In genomic region chr1:155063550-155064108, GRCh38 we compare ENCODE assay signal across 8 cellular contexts. TPM values are rescaled to one million over a fixed set of nuclear protein-coding genes. Genes with fewer than 3 reads are reported as not detected.
DNase-seq lines count a peak whose midpoint lies in the region; ATAC-seq and TF ChIP-seq lines count a peak whose summit lies in the region.

Gene EFNA4 (plus strand): TSS chr1:155063740. CDS start chr1:155063824, 84 bp downstream.

- intact Hi-C loops in activated naive CD4-positive, alpha-beta T cell treated with anti-CD3 and anti-CD28 coated beads for 36 hours (cut with micrococcal nuclease) = loop anchor here (1.0 to 5.0 kb wide), 6 partner anchors 8 to 396 kb away; partner anchors contain the start of gene CKS1B
- intact Hi-C loops in thyroid gland (cut with DNase I) = loop anchor here (2.0 to 10.0 kb wide), 3 partner anchors 21 to 499 kb away; partner anchors contain the start of gene CHRNB2

- H3K4me2 ChIP-seq in DOHH2 (ENCODE audit: low read length) (peak within 1 kb of the TSS; percentile 95), KMS-11 (peak within 1 kb of the TSS; percentile 99)

- peaks cover 19% of the 10 kb centered on the region for H3K79me2 ChIP-seq in DOHH2 (ENCODE audit: control insufficient read depth, low read length)
- H3K79me2 ChIP-seq in KMS-11 (ENCODE audit: insufficient read depth, low read depth) = no peaks in the 10 kb centered on the region

- no peaks in the 10 kb centered on the region for H3K9me2 ChIP-seq in DOHH2 (replicated peaks; ENCODE audit: control insufficient read depth, low read length)

- no peaks in the 10 kb centered on the region for H3K9me3 Mint-ChIP-seq in activated naive CD4-positive, alpha-beta T cell treated with anti-CD3 and anti-CD28 coated beads for 36 hours

- peaks cover 4% of the 10 kb centered on the region; the same call in 1 of the 2 replicates for H3F3A ChIP-seq in DOHH2 (ENCODE audit: control insufficient read depth, insufficient read depth)

- ATAC-seq in GM21528 (IDR thresholded peaks at IDR 0.05; ENCODE audit: low FRiP score, unreplicated experiment) (peak; percentile 55), omental fat pad (ENCODE audit: low FRiP score) (peak; percentile 84)

- H3K4me1 ChIP-seq in DOHH2 (ENCODE audit: control insufficient read depth, low read length) = peaks cover 46% of the 10 kb centered on the region
- peaks cover 30% of the 10 kb centered on the region for H3K4me1 ChIP-seq in KMS-11 (ENCODE audit: low read depth, poor library complexity, severe bottlenecking)
- H3K4me1 ChIP-seq in thyroid gland = peaks cover 26 to 31% of the 10 kb centered on the region in 2 donors

- H2AFZ ChIP-seq in KMS-11 (ENCODE audit: low read depth) = peak within 1 kb of the TSS; percentile 84

- peak within 1 kb of the TSS; percentile 95 for H3K4me3 ChIP-seq in DOHH2 (ENCODE audit: low read length)
- H3K4me3 ChIP-seq in KMS-11 (IDR thresholded peaks at IDR 0.05; ENCODE audit: insufficient read depth, low read depth, low read length) = peak within 1 kb of the TSS; percentile 98
- H3K4me3 ChIP-seq in thyroid gland (replicated peaks in 1 of 3) = peak within 1 kb of the TSS; percentile 75 to 92 (median 81)

- H3K4me1 Mint-ChIP-seq in activated naive CD4-positive, alpha-beta T cell treated with anti-CD3 and anti-CD28 coated beads for 36 hours (ENCODE audit: low read depth) = peaks cover 30% of the 10 kb centered on the region

- H3K27ac ChIP-seq in DOHH2 (ENCODE audit: low read depth, low read length) (peak within 1 kb of the TSS; percentile 56), KMS-11 (peak within 1 kb of the TSS; percentile 34; the same call in 1 of the 2 replicates), thyroid gland (peak within 1 kb of the TSS; percentile 40 to 76 (median 67))

- H3K9ac ChIP-seq in KMS-11 = peak within 1 kb of the TSS; percentile 33; the same call in 1 of the 2 replicates

- H3K27me3 ChIP-seq in DOHH2 (ENCODE audit: control insufficient read depth, low read length) = no peaks in the 10 kb centered on the region
- H3K27me3 ChIP-seq in KMS-11 (ENCODE audit: insufficient read depth, low read depth) = no peaks in the 10 kb centered on the region
- no peaks in the 10 kb centered on the region for H3K27me3 ChIP-seq in thyroid gland

- no peaks in the 10 kb centered on the region for H3K27me3 Mint-ChIP-seq in activated naive CD4-positive, alpha-beta T cell treated with anti-CD3 and anti-CD28 coated beads for 36 hours (ENCODE audit: low read depth)

- peaks cover 1% of the 10 kb centered on the region for H3K36me3 Mint-ChIP-seq in activated naive CD4-positive, alpha-beta T cell treated with anti-CD3 and anti-CD28 coated beads for 36 hours (ENCODE audit: low read depth)

- DNase-seq in SK-N-DZ (ENCODE audit: low spot score) (peak; percentile 87), globus pallidus (ENCODE audit: low spot score) (peak; percentile 54), omental fat pad (ENCODE audit: low spot score) (no peak), thyroid gland (peak; percentile 89 to 90)
- peak; percentile 89 for DNase-seq in activated naive CD4-positive, alpha-beta T cell treated with anti-CD3 and anti-CD28 coated beads for 36 hours

- H3K36me3 ChIP-seq in DOHH2 (ENCODE audit: control insufficient read depth, low read length) = peaks cover 25% of the 10 kb centered on the region
- H3K36me3 ChIP-seq in KMS-11 (ENCODE audit: insufficient read depth) = no peaks in the 10 kb centered on the region
- H3K36me3 ChIP-seq in thyroid gland = peaks cover 0 to 3% of the 10 kb centered on the region in 2 donors

- CTCF ChIA-PET in activated naive CD4-positive, alpha-beta T cell treated with anti-CD3 and anti-CD28 coated beads for 36 hours (lab: Charles Lee) = interaction anchor here (1.0 to 15.0 kb wide), 9 partner anchors 9 to 109 kb away, joined by 3 to 197 read pairs (median 6); partner anchors contain the start of genes ADAM15 and KRTCAP2

- TF ChIP-seq CTCF in DOHH2 (IDR thresholded peaks at IDR 0.05; ENCODE audit: low read depth, low read length, poor library complexity, severe bottlenecking) (no peak), KMS-11 (conservative IDR thresholded peaks at IDR 0.05; ENCODE audit: low read depth, low read length) (no peak), omental fat pad (IDR thresholded peaks at IDR 0.05) (no peak), thyroid gland (IDR thresholded peaks at IDR 0.05) (no peak)

- H4K20me1 ChIP-seq in DOHH2 (ENCODE audit: control insufficient read depth, insufficient read depth, low read depth, low read length) = peaks cover 10% of the 10 kb centered on the region; the same call in 1 of the 2 replicates
- no peaks in the 10 kb centered on the region for H4K20me1 ChIP-seq in KMS-11 (ENCODE audit: insufficient read depth)

- H3K4me3 Mint-ChIP-seq in activated naive CD4-positive, alpha-beta T cell treated with anti-CD3 and anti-CD28 coated beads for 36 hours = peak within 1 kb of the TSS; percentile 86

- H3K9me3 ChIP-seq in DOHH2 (ENCODE audit: control insufficient read depth, insufficient read depth, low read length) (no peaks in the 10 kb centered on the region), thyroid gland (no peaks in the 10 kb centered on the region)

- H3K27ac Mint-ChIP-seq in activated naive CD4-positive, alpha-beta T cell treated with anti-CD3 and anti-CD28 coated beads for 36 hours = no peak within 1 kb of the TSS

- WGBS in thyroid gland, 2 donors = 0 to 2% methylated on average over 29 to 30 of the region's 57 CpGs

- peak in 1 of 2 donors; percentile 77 for TF ChIP-seq POLR2A in thyroid gland (IDR thresholded peaks at IDR 0.05)

RNA-seq across cellular contexts. Expression of gene EFNA4, which starts in this region (rescaled TPM):
- polyA plus RNA-seq in SK-N-DZ (2014; cell fraction: cytosol; rRNA removed) = 12.7 and 13.3 TPM in 2 replicates
- polyA plus RNA-seq in SK-N-DZ (2014; cell fraction: nucleus; rRNA removed) = 9.2 and 10.1 TPM in 2 replicates
- total RNA-seq in activated naive CD4-positive, alpha-beta T cell treated with anti-CD3 and anti-CD28 coated beads for 36 hours = 1 to 10 TPM; 3.3 to 4.5 TPM
- total RNA-seq in omental fat pad (1 to 10 TPM; 1.7 to 5.0 (median 4.4) TPM), thyroid gland (10 to 100 TPM in 2 of 4 donors, 1 to 10 TPM in 2; 7.5 to 13.1 (median 9.9) TPM)
